In genomic region chr17:42248351-42249179, GRCh38 we compare ENCODE assay signal across 1 cellular context.
TF ChIP-seq lines count a peak whose summit lies in the region.

No MANE protein-coding gene starts in this region.

TF ChIP-seq in HepG2, 621 proteins besides CTCF, POLR2A, EP300 and RAD21 (continued from another document and continues in another):
- no peak for TF ChIP-seq SNAPC4 (CRISPR knock-in tag; IDR thresholded peaks at IDR 0.05)
- no peak for TF ChIP-seq ZNF225 (CRISPR knock-in tag; IDR thresholded peaks at IDR 0.05)
- TF ChIP-seq FOXP4 (CRISPR knock-in tag; IDR thresholded peaks at IDR 0.05), result peak; percentile 57; the same call in 1 of the 2 replicates
- TF ChIP-seq ZNF3 (CRISPR knock-in tag; IDR thresholded peaks at IDR 0.05), result peak; percentile 29; the same call in 1 of the 2 replicates
- no peak for TF ChIP-seq ZNF672 (CRISPR knock-in tag; IDR thresholded peaks at IDR 0.05)
- TF ChIP-seq ZC3H4 (CRISPR knock-in tag; IDR thresholded peaks at IDR 0.05; ENCODE audit: borderline replicate concordance), result no peak
- TF ChIP-seq ZNF382 (CRISPR knock-in tag; IDR thresholded peaks at IDR 0.05; ENCODE audit: borderline replicate concordance), result no peak
- no peak for TF ChIP-seq HNRNPH1 (optimal IDR thresholded peaks at IDR 0.05; ENCODE audit: low read depth, low read length)
- TF ChIP-seq TAF1 (CRISPR knock-in tag; IDR thresholded peaks at IDR 0.05), result peak; percentile 65
- no peak for TF ChIP-seq JUN (CRISPR knock-in tag; IDR thresholded peaks at IDR 0.05)
- TF ChIP-seq MYNN (CRISPR knock-in tag; IDR thresholded peaks at IDR 0.05; ENCODE audit: low read depth), result 0 out of 2 replicates have a peak, but pooled peaks have one; percentile 83
- peak; percentile 78 for TF ChIP-seq ZMYM4 (CRISPR knock-in tag; IDR thresholded peaks at IDR 0.05)
- TF ChIP-seq NFAT5 (CRISPR knock-in tag; IDR thresholded peaks at IDR 0.05), result no peak
- TF ChIP-seq, protein P1, sequence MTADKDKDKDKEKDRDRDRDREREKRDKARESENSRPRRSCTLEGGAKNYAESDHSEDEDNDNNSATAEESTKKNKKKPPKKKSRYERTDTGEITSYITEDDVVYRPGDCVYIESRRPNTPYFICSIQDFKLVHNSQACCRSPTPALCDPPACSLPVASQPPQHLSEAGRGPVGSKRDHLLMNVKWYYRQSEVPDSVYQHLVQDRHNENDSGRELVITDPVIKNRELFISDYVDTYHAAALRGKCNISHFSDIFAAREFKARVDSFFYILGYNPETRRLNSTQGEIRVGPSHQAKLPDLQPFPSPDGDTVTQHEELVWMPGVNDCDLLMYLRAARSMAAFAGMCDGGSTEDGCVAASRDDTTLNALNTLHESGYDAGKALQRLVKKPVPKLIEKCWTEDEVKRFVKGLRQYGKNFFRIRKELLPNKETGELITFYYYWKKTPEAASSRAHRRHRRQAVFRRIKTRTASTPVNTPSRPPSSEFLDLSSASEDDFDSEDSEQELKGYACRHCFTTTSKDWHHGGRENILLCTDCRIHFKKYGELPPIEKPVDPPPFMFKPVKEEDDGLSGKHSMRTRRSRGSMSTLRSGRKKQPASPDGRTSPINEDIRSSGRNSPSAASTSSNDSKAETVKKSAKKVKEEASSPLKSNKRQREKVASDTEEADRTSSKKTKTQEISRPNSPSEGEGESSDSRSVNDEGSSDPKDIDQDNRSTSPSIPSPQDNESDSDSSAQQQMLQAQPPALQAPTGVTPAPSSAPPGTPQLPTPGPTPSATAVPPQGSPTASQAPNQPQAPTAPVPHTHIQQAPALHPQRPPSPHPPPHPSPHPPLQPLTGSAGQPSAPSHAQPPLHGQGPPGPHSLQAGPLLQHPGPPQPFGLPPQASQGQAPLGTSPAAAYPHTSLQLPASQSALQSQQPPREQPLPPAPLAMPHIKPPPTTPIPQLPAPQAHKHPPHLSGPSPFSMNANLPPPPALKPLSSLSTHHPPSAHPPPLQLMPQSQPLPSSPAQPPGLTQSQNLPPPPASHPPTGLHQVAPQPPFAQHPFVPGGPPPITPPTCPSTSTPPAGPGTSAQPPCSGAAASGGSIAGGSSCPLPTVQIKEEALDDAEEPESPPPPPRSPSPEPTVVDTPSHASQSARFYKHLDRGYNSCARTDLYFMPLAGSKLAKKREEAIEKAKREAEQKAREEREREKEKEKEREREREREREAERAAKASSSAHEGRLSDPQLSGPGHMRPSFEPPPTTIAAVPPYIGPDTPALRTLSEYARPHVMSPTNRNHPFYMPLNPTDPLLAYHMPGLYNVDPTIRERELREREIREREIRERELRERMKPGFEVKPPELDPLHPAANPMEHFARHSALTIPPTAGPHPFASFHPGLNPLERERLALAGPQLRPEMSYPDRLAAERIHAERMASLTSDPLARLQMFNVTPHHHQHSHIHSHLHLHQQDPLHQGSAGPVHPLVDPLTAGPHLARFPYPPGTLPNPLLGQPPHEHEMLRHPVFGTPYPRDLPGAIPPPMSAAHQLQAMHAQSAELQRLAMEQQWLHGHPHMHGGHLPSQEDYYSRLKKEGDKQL (CRISPR knock-in tag; IDR thresholded peaks at IDR 0.05; ENCODE audit: low read depth), result 0 out of 2 replicates have a peak, but pooled peaks have one; percentile 37
- TF ChIP-seq ZNF143 (CRISPR knock-in tag; IDR thresholded peaks at IDR 0.05), result no peak
- TF ChIP-seq ZNF331 (CRISPR knock-in tag; IDR thresholded peaks at IDR 0.05), result peak; percentile 63
- TF ChIP-seq HCFC1 (IDR thresholded peaks at IDR 0.05; ENCODE audit: low read depth, low read length), result 0 out of 2 replicates have a peak, but pooled peaks have one; percentile 16
- TF ChIP-seq SSRP1 (CRISPR knock-in tag; IDR thresholded peaks at IDR 0.05), result no peak
- TF ChIP-seq DDIT3 (CRISPR knock-in tag; IDR thresholded peaks at IDR 0.05), result no peak
- TF ChIP-seq BCL6 (CRISPR knock-in tag; IDR thresholded peaks at IDR 0.05), result peak; percentile 66
- TF ChIP-seq SYNCRIP (IDR thresholded peaks at IDR 0.05; ENCODE audit: insufficient read depth, low read depth, low read length), result no peak
- TF ChIP-seq GATAD2A (CRISPR knock-in tag; IDR thresholded peaks at IDR 0.05), result peak; percentile 83
- TF ChIP-seq RBM39 (IDR thresholded peaks at IDR 0.05; ENCODE audit: low read depth, low read length, poor library complexity, severe bottlenecking), result no peak
- peak; percentile 11; the same call in 1 of the 2 replicates for TF ChIP-seq KDM4B (CRISPR knock-in tag; IDR thresholded peaks at IDR 0.05)
- peak; percentile 62; the same call in 1 of the 2 replicates for TF ChIP-seq MAX (IDR thresholded peaks at IDR 0.05)
- no peak for TF ChIP-seq GTF2F1 (IDR thresholded peaks at IDR 0.05; ENCODE audit: low read length)
- peak; percentile 69; the same call in 1 of the 2 replicates for TF ChIP-seq TARDBP (CRISPR knock-in tag; IDR thresholded peaks at IDR 0.05)
- no peak for TF ChIP-seq LRRFIP1 (CRISPR knock-in tag; conservative IDR thresholded peaks at IDR 0.05)
- peak; percentile 72 for TF ChIP-seq ZNF614 (CRISPR knock-in tag; IDR thresholded peaks at IDR 0.05; ENCODE audit: borderline replicate concordance)
- 0 out of 2 replicates have a peak, but pooled peaks have one; percentile 60 for TF ChIP-seq ARID2 (CRISPR knock-in tag; IDR thresholded peaks at IDR 0.05; ENCODE audit: borderline replicate concordance)
- no peak for TF ChIP-seq NONO (IDR thresholded peaks at IDR 0.05)
- no peak; the same call in 1 of the 2 replicates for TF ChIP-seq NONO (CRISPR knock-in tag; conservative IDR thresholded peaks at IDR 0.05)
- no peak for TF ChIP-seq ZNF780A (CRISPR knock-in tag; IDR thresholded peaks at IDR 0.05)
- no peak for TF ChIP-seq ZNF607 (CRISPR knock-in tag; IDR thresholded peaks at IDR 0.05; ENCODE audit: borderline replicate concordance)
- TF ChIP-seq, protein P2, sequence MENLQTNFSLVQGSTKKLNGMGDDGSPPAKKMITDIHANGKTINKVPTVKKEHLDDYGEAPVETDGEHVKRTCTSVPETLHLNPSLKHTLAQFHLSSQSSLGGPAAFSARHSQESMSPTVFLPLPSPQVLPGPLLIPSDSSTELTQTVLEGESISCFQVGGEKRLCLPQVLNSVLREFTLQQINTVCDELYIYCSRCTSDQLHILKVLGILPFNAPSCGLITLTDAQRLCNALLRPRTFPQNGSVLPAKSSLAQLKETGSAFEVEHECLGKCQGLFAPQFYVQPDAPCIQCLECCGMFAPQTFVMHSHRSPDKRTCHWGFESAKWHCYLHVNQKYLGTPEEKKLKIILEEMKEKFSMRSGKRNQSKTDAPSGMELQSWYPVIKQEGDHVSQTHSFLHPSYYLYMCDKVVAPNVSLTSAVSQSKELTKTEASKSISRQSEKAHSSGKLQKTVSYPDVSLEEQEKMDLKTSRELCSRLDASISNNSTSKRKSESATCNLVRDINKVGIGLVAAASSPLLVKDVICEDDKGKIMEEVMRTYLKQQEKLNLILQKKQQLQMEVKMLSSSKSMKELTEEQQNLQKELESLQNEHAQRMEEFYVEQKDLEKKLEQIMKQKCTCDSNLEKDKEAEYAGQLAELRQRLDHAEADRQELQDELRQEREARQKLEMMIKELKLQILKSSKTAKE (CRISPR knock-in tag; IDR thresholded peaks at IDR 0.05; ENCODE audit: borderline replicate concordance), result peak; percentile 52; the same call in 1 of the 2 replicates
